In genomic region chr6:48912503-48912902, GRCh38 we compare ENCODE assay signal across 3 cellular contexts.
TF ChIP-seq lines count a peak whose summit lies in the region.

No MANE protein-coding gene starts in this region.

TF ChIP-seq in IMR-90, 13 proteins besides CTCF, POLR2A, EP300 and RAD21:
- TF ChIP-seq CEBPB (IDR thresholded peaks at IDR 0.05; ENCODE audit: low read depth, low read length) (peak; percentile 65; the same call in 1 of the 2 replicates), RFX5 (IDR thresholded peaks at IDR 0.05; ENCODE audit: low read depth, low read length) (no peak)

TF ChIP-seq in K562, 482 proteins besides CTCF, POLR2A, EP300 and RAD21:
- no peak for TF ChIP-seq TCF7 (IDR thresholded peaks at IDR 0.05; ENCODE audit: borderline replicate concordance)
- TF ChIP-seq ZNF830 (CRISPR knock-in tag; IDR thresholded peaks at IDR 0.05) = no peak
- no peak for TF ChIP-seq ZNF232 (CRISPR knock-in tag; IDR thresholded peaks at IDR 0.05)
- TF ChIP-seq DNMT1 (IDR thresholded peaks at IDR 0.05) = no peak
- no peak for TF ChIP-seq RNF2 (IDR thresholded peaks at IDR 0.05)
- no peak for TF ChIP-seq CEBPG (CRISPR knock-in tag; IDR thresholded peaks at IDR 0.05)
- peak in 1 of 2 experiments; percentile 36; a peak in 1 of 4 replicates for TF ChIP-seq CEBPG (tag; conservative IDR thresholded peaks at IDR 0.05 in 1 of 2, IDR thresholded peaks at IDR 0.05 in 1 of 2)
- TF ChIP-seq CUX1 (CRISPR knock-in tag; IDR thresholded peaks at IDR 0.05) = no peak
- TF ChIP-seq ZNF316 (IDR thresholded peaks at IDR 0.05) = no peak
TF ChIP-seq in K562: peak in this region for 1.

TF ChIP-seq in H1, 55 proteins besides CTCF, POLR2A, EP300 and RAD21:
- TF ChIP-seq POLR2AphosphoS5 (IDR thresholded peaks at IDR 0.05; ENCODE audit: low read depth, low read length) = no peak
- no peak for TF ChIP-seq ZNF274 (IDR thresholded peaks at IDR 0.05; ENCODE audit: borderline replicate concordance, extremely low read depth, low read length)
- TF ChIP-seq CEBPB (IDR thresholded peaks at IDR 0.05; ENCODE audit: low read depth, low read length) = peak; percentile 24; the same call in 1 of the 2 replicates
- no peak for TF ChIP-seq SIN3A (conservative IDR thresholded peaks at IDR 0.05 in 1 of 2, IDR thresholded peaks at IDR 0.05 in 1 of 2; ENCODE audit: low read depth in 1 of 2, low read length in 2 of 2)
- TF ChIP-seq NRF1 (IDR thresholded peaks at IDR 0.05; ENCODE audit: low read depth, low read length) = no peak
- no peak for TF ChIP-seq MAX (IDR thresholded peaks at IDR 0.05)
- TF ChIP-seq BCL11A (IDR thresholded peaks at IDR 0.05; ENCODE audit: low read depth in 2 of 2, low read length in 2 of 2) = no peak
- TF ChIP-seq HDAC2 (IDR thresholded peaks at IDR 0.05; ENCODE audit: borderline replicate concordance in 1 of 2, low read depth in 2 of 2, low read length in 2 of 2) = no peak
